In genomic region chr1:166975361-166976129, GRCh38 we compare ENCODE assay signal across 8 cellular contexts. TPM values are rescaled to one million over a fixed set of nuclear protein-coding genes. Genes with fewer than 3 reads are reported as not detected.
A peak's percentile ranks its signal among the peaks of the same experiment; 100 is the strongest.
DNase-seq lines count a peak whose midpoint lies in the region; ATAC-seq, FAIRE-seq and TF ChIP-seq lines count a peak whose summit lies in the region.

Gene ILDR2, minus strand, starts transcription at chr1:166975540. Its CDS starts 272 bp downstream, at chr1:166975268.

- peaks cover 31% of the 10 kb centered on the region for H3K4me1 Mint-ChIP-seq in activated naive CD8-positive, alpha-beta T cell treated with anti-CD3 and anti-CD28 coated beads for 36 hours

- H3K27me3 Mint-ChIP-seq in activated naive CD8-positive, alpha-beta T cell treated with anti-CD3 and anti-CD28 coated beads for 36 hours = peaks cover 45% of the 10 kb centered on the region

- H3K4me1 ChIP-seq in prostate gland (replicated peaks) = no peaks in the 10 kb centered on the region

- H3K36me3 Mint-ChIP-seq in activated naive CD8-positive, alpha-beta T cell treated with anti-CD3 and anti-CD28 coated beads for 36 hours = no peaks in the 10 kb centered on the region

- H3K27ac ChIP-seq in prostate gland = peak within 1 kb of the TSS; percentile 62 to 74

- intact Hi-C loops in left cardiac atrium (cut with DNase I) (loop anchor here in 1 of 2 donors (10.0 kb wide), 1 partner anchor 79 kb away; no protein-coding TSS in a partner anchor), prostate gland (cut with DNase I) (no loop called here)

- DNase-seq in AG09309 (ENCODE audit: low read depth) = no peak
- peak; percentile 16 for DNase-seq in SK-N-DZ (ENCODE audit: low spot score)
- DNase-seq in activated naive CD8-positive, alpha-beta T cell treated with anti-CD3 and anti-CD28 coated beads for 36 hours = peak; percentile 66
- DNase-seq in left cardiac atrium = peak; percentile 45
- DNase-seq in prostate gland (ENCODE audit: low spot score) = peak; percentile 41
- peak; percentile 73 for DNase-seq in urothelium cell line (ENCODE audit: low spot score)

- FAIRE-seq in urothelium cell line (lab: Jason Lieb, UNC) = no peak

- no peaks in the 10 kb centered on the region for H3K9me3 Mint-ChIP-seq in activated naive CD8-positive, alpha-beta T cell treated with anti-CD3 and anti-CD28 coated beads for 36 hours

- peak; percentile 83 for ATAC-seq in HG03432 (IDR thresholded peaks at IDR 0.05; ENCODE audit: unreplicated experiment)
- peak; percentile 82 to 88 for ATAC-seq in left cardiac atrium

- peak within 1 kb of the TSS; percentile 83 for H3K4me3 Mint-ChIP-seq in activated naive CD8-positive, alpha-beta T cell treated with anti-CD3 and anti-CD28 coated beads for 36 hours

- in situ Hi-C loops in GM18951 (cut with MboI; ENCODE audit: low sequenced_read_pairs, unreplicated experiment) = no loop called here

- TF ChIP-seq POLR2A in GM18951 (IDR thresholded peaks at IDR 0.05; ENCODE audit: extremely low read depth, insufficient read depth, insufficient read length) (peak; percentile 55), prostate gland (IDR thresholded peaks at IDR 0.05) (no peak)

- H3K4me3 ChIP-seq in AG09309 (ENCODE audit: control insufficient read depth, low read depth, low read length) (peak within 1 kb of the TSS; percentile 51), prostate gland (peak within 1 kb of the TSS; percentile 57 to 60)

- H3K9me3 ChIP-seq in prostate gland = no peaks in the 10 kb centered on the region

- no peaks in the 10 kb centered on the region for H3K36me3 ChIP-seq in prostate gland

- H3K27ac Mint-ChIP-seq in activated naive CD8-positive, alpha-beta T cell treated with anti-CD3 and anti-CD28 coated beads for 36 hours = peak within 1 kb of the TSS; percentile 59

- under 1% methylated on average over 48 of the region's 97 CpGs for WGBS in prostate gland

- H3K27me3 ChIP-seq in prostate gland (replicated peaks; ENCODE audit: insufficient read depth) = no peaks in the 10 kb centered on the region

- TF ChIP-seq CTCF in AG09309 (IDR thresholded peaks at IDR 0.05; ENCODE audit: control insufficient read depth, insufficient read depth, low read depth, low read length, missing control alignments) = no peak
- TF ChIP-seq CTCF in prostate gland (IDR thresholded peaks at IDR 0.05) = peak in 1 of 4 experiments; percentile 15

RNA-seq across cellular contexts. Expression of gene ILDR2, which starts in this region (rescaled TPM):
- polyA plus RNA-seq in SK-N-DZ (2014; cell fraction: cytosol; rRNA removed) = 0.03 TPM in 1 of 2 replicates, not detected in the other
- polyA plus RNA-seq in SK-N-DZ (2014; cell fraction: nucleus; rRNA removed) = not detected in 2 replicates
- total RNA-seq in activated naive CD8-positive, alpha-beta T cell treated with anti-CD3 and anti-CD28 coated beads for 36 hours = 1 to 10 TPM; 5.7 to 6.6 TPM
- total RNA-seq in left cardiac atrium = 1 to 10 TPM; 3.2 to 7.3 TPM
- total RNA-seq in prostate gland = 100 to 1,000 TPM in 1 of 2 donors, 1 to 10 TPM in 1; 3.2 to 175 TPM
